10 cellular contexts compared by ENCODE assay signal in genomic region chr22:28977481-28977971, GRCh38.
DNase-seq lines count a peak whose midpoint lies in the region; FAIRE-seq and TF ChIP-seq lines count a peak whose summit lies in the region.
"Had no signal": no experiment of that assay in that cellular context is flagged by ENCODE, and none has a peak within 500 bp of the region (broad histone marks: within the 10 kb centered on the region; RNA-seq: fewer than 3 reads in every experiment).

No MANE protein-coding gene starts in this region.

- no peaks in the 10 kb centered on the region for H3K9me3 ChIP-seq in stomach

- no peak for FAIRE-seq in GM19239 (lab: Jason Lieb, UNC)
- FAIRE-seq: K562 had no signal

- WGBS in stomach, 5 donors, result 14 to 30% (median 28%) methylated on average over 5 of the region's 5 CpGs

- TF ChIP-seq EP300 in stomach (IDR thresholded peaks at IDR 0.05), result no peak

- intact Hi-C loops in stomach (cut with DNase I; ENCODE audit: low total_unique reads), result loop anchor here (10.0 kb wide), 1 partner anchor 57 kb away; no protein-coding TSS in a partner anchor

- no peaks in the 10 kb centered on the region for H3K27me3 ChIP-seq in stomach

- no peaks in the 10 kb centered on the region for H3K36me3 ChIP-seq in stomach

- TF ChIP-seq CTCF in stomach (IDR thresholded peaks at IDR 0.05), result no peak

- H3K4me1 ChIP-seq in stomach, result peaks cover 5 to 56% (median 26%) of the 10 kb centered on the region in 4 donors

- peak; percentile 56 for DNase-seq in HT1080 (ENCODE audit: low read depth)
- no peak for DNase-seq in caudate nucleus (lab: John Stamatoyannopoulos, UW)
- DNase-seq in kidney tubule cell (ENCODE audit: low spot score), result peak; percentile 71
- peak; percentile 31 for DNase-seq in stomach
- no peak for DNase-seq in NCI-H226
- DNase-seq in NCI-H1436 treated with DMSO at 0.1 percent for 48 hours (lab: John Stamatoyannopoulos, UW), result no peak
- DNase-seq in retina, result no peak
- no peak for DNase-seq in GM19239 (ENCODE audit: insufficient read length, low spot score)

- H3K27ac ChIP-seq in caudate nucleus (ENCODE audit: low read depth, low read length), result peak overlapping the region; percentile 86
- peak overlapping the region in 4 of 5 donors; percentile 41 to 68 (median 58) for H3K27ac ChIP-seq in stomach
- H3K27ac ChIP-seq: PC-9 had no signal

- TF ChIP-seq POLR2A in stomach (IDR thresholded peaks at IDR 0.05), result no peak

- peak overlapping the region; percentile 11 to 26 (median 12) for H3K4me3 ChIP-seq in stomach
- H3K4me3 ChIP-seq: K562, PC-9 had no signal

Comparison
In these comparisons a context has a peak if more than half of its experiments do, and no peak if none do; other contexts are left out.
1. DNase-seq: peak in HT1080 (single experiment), kidney tubule cell (single experiment) and stomach (single experiment); none in caudate nucleus (0 of 61), NCI-H226 (single experiment), NCI-H1436 treated with DMSO at 0.1 percent for 48 hours (single experiment), retina (single experiment) and GM19239 (single experiment).